11 cellular contexts compared by ENCODE assay signal in genomic region chr15:74040115-74040850, GRCh38. TPM values are rescaled to one million over a fixed set of nuclear protein-coding genes. Genes with fewer than 3 reads are reported as not detected.
DNase-seq lines count a peak whose midpoint lies in the region; ATAC-seq lines count a peak whose summit lies in the region.
"Had no signal": no experiment of that assay in that cellular context is flagged by ENCODE, and none has a peak within 500 bp of the region (broad histone marks: within the 10 kb centered on the region; RNA-seq: fewer than 3 reads in every experiment).

No MANE protein-coding gene starts in this region.

- H3K4me3 Mint-ChIP-seq in activated naive CD8-positive, alpha-beta T cell treated with anti-CD3 and anti-CD28 coated beads for 36 hours = no peak overlapping the region
- H3K4me3 Mint-ChIP-seq: dendritic cell treated with granulocyte-macrophage colony-stimulating factor and Interleukin-4, amounts not matched to agents 40 ng/mL and 50 ng/mL, for 4 days had no signal

- no peaks in the 10 kb centered on the region for H3K79me2 ChIP-seq in GM23248 (ENCODE audit: insufficient read depth)

- no peaks in the 10 kb centered on the region for H3K27me3 ChIP-seq in GM23248 (replicated peaks; ENCODE audit: insufficient read depth)

- 0 out of 2 replicates have a peak overlapping the region, but pooled peaks have one; percentile 18 for H3K4me3 ChIP-seq in GM23248
- H3K4me3 ChIP-seq in skeletal muscle cell (ENCODE audit: low read depth, low read length) = no peak overlapping the region
- H3K4me3 ChIP-seq: GM12878, SK-N-MC had no signal

- no peaks in the 10 kb centered on the region for H3K9me3 ChIP-seq in GM23248 (ENCODE audit: low read depth)

- H3K4me1 Mint-ChIP-seq in activated naive CD8-positive, alpha-beta T cell treated with anti-CD3 and anti-CD28 coated beads for 36 hours = no peaks in the 10 kb centered on the region

- no peak for ATAC-seq in HG02759 (IDR thresholded peaks at IDR 0.05; ENCODE audit: unreplicated experiment)
- ATAC-seq in GM21529 (IDR thresholded peaks at IDR 0.05; ENCODE audit: unreplicated experiment) = no peak
- ATAC-seq: GM12878 had no signal

- H3K36me3 Mint-ChIP-seq in activated naive CD8-positive, alpha-beta T cell treated with anti-CD3 and anti-CD28 coated beads for 36 hours = peaks cover 9% of the 10 kb centered on the region

- intact Hi-C loops in head of caudate nucleus (cut with DNase I) = loop anchor here (10.0 kb wide), 1 partner anchor 55 kb away; no protein-coding TSS in a partner anchor

- H3K9ac ChIP-seq in GM23248 = peak overlapping the region; percentile 56

- H3K4me2 ChIP-seq in GM23248 (ENCODE audit: unreplicated experiment) = peak overlapping the region; percentile 77

- H3K27me3 Mint-ChIP-seq in activated naive CD8-positive, alpha-beta T cell treated with anti-CD3 and anti-CD28 coated beads for 36 hours = no peaks in the 10 kb centered on the region
- H3K27me3 Mint-ChIP-seq: dendritic cell treated with granulocyte-macrophage colony-stimulating factor and Interleukin-4, amounts not matched to agents 40 ng/mL and 50 ng/mL, for 4 days had no signal

- DNase-seq in GM23248 (peak; percentile 98), glomerular endothelial cell (ENCODE audit: extremely low read depth, low read depth, low spot score) (peak; percentile 34), skeletal muscle cell (ENCODE audit: low read depth) (peak; percentile 91), head of caudate nucleus (no peak), SW480 (ENCODE audit: low spot score) (no peak)
- no peak for DNase-seq in activated naive CD8-positive, alpha-beta T cell treated with anti-CD3 and anti-CD28 coated beads for 36 hours

- H3F3A ChIP-seq in GM23248 (ENCODE audit: insufficient read depth) = peaks cover 39% of the 10 kb centered on the region

- peak overlapping the region; percentile 58; the same call in 1 of the 2 replicates for H2AFZ ChIP-seq in GM23248

- in situ Hi-C loops in GM23248 (cut with MboI) = no loop called here

- WGBS in GM23248 (ENCODE audit: low coverage in 1 of 2, low lambda C conversion rate in 2 of 2, missing lambda C conversion rate in 2 of 2), 2 experiments = 43 to 45% methylated on average over 7 of the region's 7 CpGs

- H3K36me3 ChIP-seq in GM23248 (ENCODE audit: low read depth) = peaks cover 14% of the 10 kb centered on the region; the same call in 1 of the 2 replicates

- no peaks in the 10 kb centered on the region for H4K20me1 ChIP-seq in GM23248 (ENCODE audit: insufficient read depth)

- peak overlapping the region; percentile 43 for H3K27ac Mint-ChIP-seq in activated naive CD8-positive, alpha-beta T cell treated with anti-CD3 and anti-CD28 coated beads for 36 hours
- H3K27ac Mint-ChIP-seq: dendritic cell treated with granulocyte-macrophage colony-stimulating factor and Interleukin-4, amounts not matched to agents 40 ng/mL and 50 ng/mL, for 4 days had no signal

- no peaks in the 10 kb centered on the region for H3K9me3 Mint-ChIP-seq in activated naive CD8-positive, alpha-beta T cell treated with anti-CD3 and anti-CD28 coated beads for 36 hours
- H3K9me3 Mint-ChIP-seq: dendritic cell treated with granulocyte-macrophage colony-stimulating factor and Interleukin-4, amounts not matched to agents 40 ng/mL and 50 ng/mL, for 4 days had no signal

- peaks cover 36% of the 10 kb centered on the region for H3K4me1 ChIP-seq in GM23248 (ENCODE audit: insufficient read depth)

- no peaks in the 10 kb centered on the region for H3K9me2 ChIP-seq in GM23248 (ENCODE audit: insufficient read depth)

- peak overlapping the region; percentile 89 for H3K27ac ChIP-seq in GM23248
- H3K27ac ChIP-seq: SK-N-MC had no signal

RNA-seq across cellular contexts. Expression of gene GOLGA6A, which starts 42.1 kb away (rescaled TPM):
- total RNA-seq in GM23248 (2014; rRNA removed; shearing (Covaris generic)) = not detected in 2 replicates
- polyA plus RNA-seq in GM23248 (2016; fragmentation: Nextera tagmentation; extraction: Ambion mirVana) = not detected in 2 replicates
- total RNA-seq in activated naive CD8-positive, alpha-beta T cell treated with anti-CD3 and anti-CD28 coated beads for 36 hours = not detected
- not detected in 2 replicates for total RNA-seq in glomerular endothelial cell
- total RNA-seq: GM12878 had no signal
- polyA plus RNA-seq: GM12878 had no signal

RNA-seq across cellular contexts. Expression of gene PML, which starts 45.8 kb away (rescaled TPM):
- 55.3 and 74.7 TPM in 2 replicates for total RNA-seq in GM23248 (2014; rRNA removed; shearing (Covaris generic))
- polyA plus RNA-seq in GM23248 (2016; fragmentation: Nextera tagmentation; extraction: Ambion mirVana) = 52.9 and 58.0 TPM in 2 replicates
- total RNA-seq in activated naive CD8-positive, alpha-beta T cell treated with anti-CD3 and anti-CD28 coated beads for 36 hours = 10 to 100 TPM; 53.4 to 54.3 TPM
- 196 and 216 TPM in 2 replicates for total RNA-seq in glomerular endothelial cell

RNA-seq across cellular contexts. Expression of gene STOML1, which starts 48.2 kb away (rescaled TPM):
- total RNA-seq in GM23248 (2014; rRNA removed; shearing (Covaris generic)) = 27.8 and 43.9 TPM in 2 replicates
- polyA plus RNA-seq in GM23248 (2016; fragmentation: Nextera tagmentation; extraction: Ambion mirVana) = 26.9 and 27.2 TPM in 2 replicates
- 10 to 100 TPM in 1 of 2 experiments, 1 to 10 TPM in 1; 8.3 to 10.6 TPM for total RNA-seq in activated naive CD8-positive, alpha-beta T cell treated with anti-CD3 and anti-CD28 coated beads for 36 hours
- 13.4 and 14.6 TPM in 2 replicates for total RNA-seq in glomerular endothelial cell

Comparison
In these comparisons a context has a peak if more than half of its experiments do, and no peak if none do; other contexts are left out.
1. DNase-seq: peak in GM23248 (single experiment), glomerular endothelial cell (single experiment) and skeletal muscle cell (single experiment); none in activated naive CD8-positive, alpha-beta T cell treated with anti-CD3 and anti-CD28 coated beads for 36 hours (single experiment), head of caudate nucleus (0 of 42) and SW480 (single experiment).